Comparison of ENCODE assay signal across 1 cellular context in the genomic region with DNA sequence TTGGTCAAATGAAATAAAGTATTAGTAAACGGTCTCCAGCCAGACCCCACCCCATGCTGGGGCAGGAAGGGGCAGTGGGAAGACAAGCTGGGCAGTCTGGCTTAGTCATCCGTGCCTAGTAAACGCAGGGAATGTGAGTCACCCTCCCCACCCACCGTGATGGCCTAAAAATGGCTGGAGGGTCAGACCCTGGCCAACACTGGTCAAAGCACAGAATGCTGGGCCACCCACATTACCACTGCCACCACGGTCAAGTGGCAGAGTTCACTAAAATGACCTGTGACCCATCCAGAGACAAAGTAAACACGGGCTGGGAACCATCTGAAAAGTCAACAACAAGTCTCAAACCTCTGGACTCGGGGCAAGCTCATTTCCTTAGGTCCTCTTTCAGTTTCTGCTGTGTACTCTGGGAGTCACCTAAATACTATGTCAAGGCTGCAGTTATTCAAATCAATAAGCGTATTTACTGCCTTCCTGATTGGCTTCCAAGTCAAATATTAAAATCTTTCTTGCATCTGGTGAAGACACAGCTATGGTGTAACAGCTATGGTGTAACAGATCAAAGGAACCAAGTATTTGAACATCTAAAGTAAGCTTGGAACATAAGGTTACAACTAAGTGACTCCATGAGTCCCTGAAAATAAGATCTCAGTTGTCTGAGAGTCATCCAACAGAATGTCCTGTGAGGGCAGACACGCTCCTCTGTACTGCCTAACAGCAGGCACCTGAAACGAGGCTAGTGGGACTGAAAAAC.
TF ChIP-seq lines count a peak whose summit lies in the region.

No MANE protein-coding gene starts in this region.

TF ChIP-seq in HepG2, 621 proteins besides CTCF, POLR2A, EP300 and RAD21 (continued from another document):
- TF ChIP-seq, protein P1, sequence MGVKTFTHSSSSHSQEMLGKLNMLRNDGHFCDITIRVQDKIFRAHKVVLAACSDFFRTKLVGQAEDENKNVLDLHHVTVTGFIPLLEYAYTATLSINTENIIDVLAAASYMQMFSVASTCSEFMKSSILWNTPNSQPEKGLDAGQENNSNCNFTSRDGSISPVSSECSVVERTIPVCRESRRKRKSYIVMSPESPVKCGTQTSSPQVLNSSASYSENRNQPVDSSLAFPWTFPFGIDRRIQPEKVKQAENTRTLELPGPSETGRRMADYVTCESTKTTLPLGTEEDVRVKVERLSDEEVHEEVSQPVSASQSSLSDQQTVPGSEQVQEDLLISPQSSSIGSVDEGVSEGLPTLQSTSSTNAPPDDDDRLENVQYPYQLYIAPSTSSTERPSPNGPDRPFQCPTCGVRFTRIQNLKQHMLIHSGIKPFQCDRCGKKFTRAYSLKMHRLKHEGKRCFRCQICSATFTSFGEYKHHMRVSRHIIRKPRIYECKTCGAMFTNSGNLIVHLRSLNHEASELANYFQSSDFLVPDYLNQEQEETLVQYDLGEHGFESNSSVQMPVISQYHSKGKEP (CRISPR knock-in tag; IDR thresholded peaks at IDR 0.05) = 0 out of 2 replicates have a peak, but pooled peaks have one; percentile 81
- TF ChIP-seq MYC (CRISPR knock-in tag; IDR thresholded peaks at IDR 0.05; ENCODE audit: borderline replicate concordance) = peak; percentile 81; the same call in 1 of the 2 replicates
- TF ChIP-seq PAF1 (CRISPR knock-in tag; IDR thresholded peaks at IDR 0.05) = no peak
- TF ChIP-seq, protein P2, sequence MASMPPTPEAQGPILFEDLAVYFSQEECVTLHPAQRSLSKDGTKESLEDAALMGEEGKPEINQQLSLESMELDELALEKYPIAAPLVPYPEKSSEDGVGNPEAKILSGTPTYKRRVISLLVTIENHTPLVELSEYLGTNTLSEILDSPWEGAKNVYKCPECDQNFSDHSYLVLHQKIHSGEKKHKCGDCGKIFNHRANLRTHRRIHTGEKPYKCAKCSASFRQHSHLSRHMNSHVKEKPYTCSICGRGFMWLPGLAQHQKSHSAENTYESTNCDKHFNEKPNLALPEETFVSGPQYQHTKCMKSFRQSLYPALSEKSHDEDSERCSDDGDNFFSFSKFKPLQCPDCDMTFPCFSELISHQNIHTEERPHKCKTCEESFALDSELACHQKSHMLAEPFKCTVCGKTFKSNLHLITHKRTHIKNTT (CRISPR knock-in tag; IDR thresholded peaks at IDR 0.05) = no peak
- TF ChIP-seq ZNF547 (CRISPR knock-in tag; IDR thresholded peaks at IDR 0.05) = 0 out of 2 replicates have a peak, but pooled peaks have one; percentile 34
- peak; percentile 34; the same call in 1 of the 2 replicates for TF ChIP-seq JDP2 (CRISPR knock-in tag; IDR thresholded peaks at IDR 0.05; ENCODE audit: borderline replicate concordance)
- TF ChIP-seq PHF5A (CRISPR knock-in tag; IDR thresholded peaks at IDR 0.05; ENCODE audit: low read depth, unreplicated experiment) = peak; percentile 96
- TF ChIP-seq, protein P3, sequence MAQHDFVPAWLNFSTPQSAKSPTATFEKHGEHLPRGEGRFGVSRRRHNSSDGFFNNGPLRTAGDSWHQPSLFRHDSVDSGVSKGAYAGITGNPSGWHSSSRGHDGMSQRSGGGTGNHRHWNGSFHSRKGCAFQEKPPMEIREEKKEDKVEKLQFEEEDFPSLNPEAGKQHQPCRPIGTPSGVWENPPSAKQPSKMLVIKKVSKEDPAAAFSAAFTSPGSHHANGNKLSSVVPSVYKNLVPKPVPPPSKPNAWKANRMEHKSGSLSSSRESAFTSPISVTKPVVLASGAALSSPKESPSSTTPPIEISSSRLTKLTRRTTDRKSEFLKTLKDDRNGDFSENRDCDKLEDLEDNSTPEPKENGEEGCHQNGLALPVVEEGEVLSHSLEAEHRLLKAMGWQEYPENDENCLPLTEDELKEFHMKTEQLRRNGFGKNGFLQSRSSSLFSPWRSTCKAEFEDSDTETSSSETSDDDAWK (CRISPR knock-in tag; IDR thresholded peaks at IDR 0.05) = no peak
- 0 out of 2 replicates have a peak, but pooled peaks have one; percentile 45 for TF ChIP-seq TSC22D2 (CRISPR knock-in tag; IDR thresholded peaks at IDR 0.05; ENCODE audit: borderline replicate concordance)
- peak; percentile 96 for TF ChIP-seq HIVEP1 (CRISPR knock-in tag; IDR thresholded peaks at IDR 0.05)
- TF ChIP-seq, protein P4, sequence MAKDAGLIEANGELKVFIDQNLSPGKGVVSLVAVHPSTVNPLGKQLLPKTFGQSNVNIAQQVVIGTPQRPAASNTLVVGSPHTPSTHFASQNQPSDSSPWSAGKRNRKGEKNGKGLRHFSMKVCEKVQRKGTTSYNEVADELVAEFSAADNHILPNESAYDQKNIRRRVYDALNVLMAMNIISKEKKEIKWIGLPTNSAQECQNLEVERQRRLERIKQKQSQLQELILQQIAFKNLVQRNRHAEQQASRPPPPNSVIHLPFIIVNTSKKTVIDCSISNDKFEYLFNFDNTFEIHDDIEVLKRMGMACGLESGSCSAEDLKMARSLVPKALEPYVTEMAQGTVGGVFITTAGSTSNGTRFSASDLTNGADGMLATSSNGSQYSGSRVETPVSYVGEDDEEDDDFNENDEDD (CRISPR knock-in tag; IDR thresholded peaks at IDR 0.05; ENCODE audit: borderline replicate concordance) = no peak; the same call in 1 of the 2 replicates
- no peak for TF ChIP-seq FOXC1 (CRISPR knock-in tag; IDR thresholded peaks at IDR 0.05; ENCODE audit: borderline replicate concordance)
- TF ChIP-seq, protein P5, sequence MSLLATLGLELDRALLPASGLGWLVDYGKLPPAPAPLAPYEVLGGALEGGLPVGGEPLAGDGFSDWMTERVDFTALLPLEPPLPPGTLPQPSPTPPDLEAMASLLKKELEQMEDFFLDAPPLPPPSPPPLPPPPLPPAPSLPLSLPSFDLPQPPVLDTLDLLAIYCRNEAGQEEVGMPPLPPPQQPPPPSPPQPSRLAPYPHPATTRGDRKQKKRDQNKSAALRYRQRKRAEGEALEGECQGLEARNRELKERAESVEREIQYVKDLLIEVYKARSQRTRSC (CRISPR knock-in tag; IDR thresholded peaks at IDR 0.05; ENCODE audit: low read depth) = no peak
- peak; percentile 33; the same call in 1 of the 2 replicates for TF ChIP-seq ZNF337 (CRISPR knock-in tag; IDR thresholded peaks at IDR 0.05; ENCODE audit: borderline replicate concordance, low read depth)
- TF ChIP-seq EZH2 (conservative IDR thresholded peaks at IDR 0.05; ENCODE audit: low read depth, low read length) = no peak
- TF ChIP-seq, protein P6, sequence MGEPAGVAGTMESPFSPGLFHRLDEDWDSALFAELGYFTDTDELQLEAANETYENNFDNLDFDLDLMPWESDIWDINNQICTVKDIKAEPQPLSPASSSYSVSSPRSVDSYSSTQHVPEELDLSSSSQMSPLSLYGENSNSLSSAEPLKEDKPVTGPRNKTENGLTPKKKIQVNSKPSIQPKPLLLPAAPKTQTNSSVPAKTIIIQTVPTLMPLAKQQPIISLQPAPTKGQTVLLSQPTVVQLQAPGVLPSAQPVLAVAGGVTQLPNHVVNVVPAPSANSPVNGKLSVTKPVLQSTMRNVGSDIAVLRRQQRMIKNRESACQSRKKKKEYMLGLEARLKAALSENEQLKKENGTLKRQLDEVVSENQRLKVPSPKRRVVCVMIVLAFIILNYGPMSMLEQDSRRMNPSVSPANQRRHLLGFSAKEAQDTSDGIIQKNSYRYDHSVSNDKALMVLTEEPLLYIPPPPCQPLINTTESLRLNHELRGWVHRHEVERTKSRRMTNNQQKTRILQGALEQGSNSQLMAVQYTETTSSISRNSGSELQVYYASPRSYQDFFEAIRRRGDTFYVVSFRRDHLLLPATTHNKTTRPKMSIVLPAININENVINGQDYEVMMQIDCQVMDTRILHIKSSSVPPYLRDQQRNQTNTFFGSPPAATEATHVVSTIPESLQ (CRISPR knock-in tag; conservative IDR thresholded peaks at IDR 0.05) = 0 out of 2 replicates have a peak, but pooled peaks have one; percentile 10
